Comparison of ENCODE assay signal across 8 cellular contexts in the genomic region with DNA sequence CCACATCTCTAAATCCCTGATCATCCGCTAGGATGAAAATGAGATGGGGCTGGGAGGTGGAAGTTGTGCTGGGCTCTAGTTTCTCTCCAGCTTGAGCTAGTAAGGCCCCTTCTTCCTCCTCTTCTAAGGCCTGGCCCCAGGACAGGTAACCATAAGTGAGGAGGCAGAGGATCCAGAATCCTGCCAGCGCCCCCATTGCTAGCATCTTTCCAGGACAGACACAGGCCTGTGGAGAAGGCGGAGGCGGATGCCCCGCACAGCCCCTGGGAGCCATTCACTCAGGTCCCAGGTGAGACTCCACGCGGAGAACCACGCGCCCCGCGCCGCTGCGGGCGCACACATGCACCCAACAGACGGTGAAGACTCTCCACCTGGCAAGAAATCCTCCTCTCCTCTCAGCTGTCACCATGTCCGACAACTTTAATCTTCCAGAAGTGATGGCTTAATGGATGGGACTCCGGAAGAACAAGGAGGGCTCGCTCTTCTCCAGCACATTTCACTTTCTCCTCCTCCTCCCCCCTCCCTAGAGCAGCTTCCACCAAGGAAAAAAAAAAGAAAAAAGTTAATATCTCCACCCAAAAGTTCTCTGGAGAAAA. TPM values are rescaled to one million over a fixed set of nuclear protein-coding genes. Genes with fewer than 3 reads are reported as not detected.
DNase-seq lines count a peak whose midpoint lies in the region; ATAC-seq and TF ChIP-seq lines count a peak whose summit lies in the region.

No MANE protein-coding gene starts in this region.

- H3K4me1 Mint-ChIP-seq in T-helper 2 cell treated with Interferon-gamma antibody and Interleukin-4, amounts not matched to agents 5 μg/mL and 100 μg/mL, for 36 hours (ENCODE audit: low read depth), result peaks cover 9% of the 10 kb centered on the region

- H3K27me3 ChIP-seq in tibial nerve, result no peaks in the 10 kb centered on the region
- H3K27me3 ChIP-seq in Karpas-422 (ENCODE audit: low read length), result no peaks in the 10 kb centered on the region

- H3K4me2 ChIP-seq in Karpas-422 (ENCODE audit: low read depth, low read length, poor library complexity, severe bottlenecking), result no peak overlapping the region

- H3K27ac Mint-ChIP-seq in T-helper 2 cell treated with Interferon-gamma antibody and Interleukin-4, amounts not matched to agents 5 μg/mL and 100 μg/mL, for 36 hours, result no peak overlapping the region

- no peaks in the 10 kb centered on the region for H3K9me3 Mint-ChIP-seq in T-helper 2 cell treated with Interferon-gamma antibody and Interleukin-4, amounts not matched to agents 5 μg/mL and 100 μg/mL, for 36 hours

- peak overlapping the region; percentile 79 to 80 for H3K4me3 ChIP-seq in cardiac fibroblast (replicated peaks in 1 of 2; ENCODE audit: low read depth in 2 of 2, low read length in 2 of 2)
- H3K4me3 ChIP-seq in tibial nerve, result peak overlapping the region; percentile 51 to 73 (median 56)
- no peak overlapping the region for H3K4me3 ChIP-seq in Karpas-422 (ENCODE audit: low read length)

- no peak overlapping the region for H3K9ac ChIP-seq in Karpas-422 (ENCODE audit: low read length)

- H4K20me1 ChIP-seq in Karpas-422 (ENCODE audit: insufficient read depth, low read depth, low read length), result no peaks in the 10 kb centered on the region

- H3K9me3 ChIP-seq in tibial nerve, result peaks cover 0 to 11% (median 4%) of the 10 kb centered on the region in 4 donors
- H3K9me3 ChIP-seq in Karpas-422 (ENCODE audit: low read length), result no peaks in the 10 kb centered on the region

- H3K9me2 ChIP-seq in Karpas-422 (replicated peaks; ENCODE audit: insufficient read depth, low read length), result no peaks in the 10 kb centered on the region

- 39 to 42% methylated on average over 10 to 13 of the region's 18 CpGs for WGBS in tibial nerve, 2 donors

- TF ChIP-seq CTCF in cardiac fibroblast (IDR thresholded peaks at IDR 0.05; ENCODE audit: low read depth, low read length) (no peak), tibial nerve (IDR thresholded peaks at IDR 0.05) (no peak)

- DNase-seq in T-helper 2 cell treated with Interferon-gamma antibody and Interleukin-4, amounts not matched to agents 5 μg/mL and 100 μg/mL, for 36 hours (ENCODE audit: low spot score), result no peak
- DNase-seq in T-helper 2 cell (no peak), cardiac fibroblast (ENCODE audit: low read depth in 2 of 2) (no peak), left lobe of liver (ENCODE audit: low spot score) (no peak), tibial nerve (ENCODE audit: low spot score in 2 of 2) (no peak), Karpas-422 (no peak), NK-92 (lab: John Stamatoyannopoulos, UW; ENCODE audit: unreplicated experiment) (no peak)

- H3K36me3 ChIP-seq in tibial nerve (no peaks in the 10 kb centered on the region), Karpas-422 (ENCODE audit: insufficient read depth, low read length) (no peaks in the 10 kb centered on the region)

- ATAC-seq in left lobe of liver (peak; percentile 9), HG03432 (IDR thresholded peaks at IDR 0.05; ENCODE audit: unreplicated experiment) (no peak)

- no peak overlapping the region for H2AFZ ChIP-seq in Karpas-422 (ENCODE audit: low read length)

- H3K4me3 Mint-ChIP-seq in T-helper 2 cell treated with Interferon-gamma antibody and Interleukin-4, amounts not matched to agents 5 μg/mL and 100 μg/mL, for 36 hours, result peak overlapping the region; percentile 64

- H3K27ac ChIP-seq in tibial nerve (peak overlapping the region; percentile 68 to 87 (median 73)), Karpas-422 (ENCODE audit: low read length) (no peak overlapping the region)

- H3K27me3 Mint-ChIP-seq in T-helper 2 cell treated with Interferon-gamma antibody and Interleukin-4, amounts not matched to agents 5 μg/mL and 100 μg/mL, for 36 hours (ENCODE audit: low read depth), result peaks cover 68% of the 10 kb centered on the region

- TF ChIP-seq POLR2A in tibial nerve (IDR thresholded peaks at IDR 0.05), result no peak

- H3K4me1 ChIP-seq in tibial nerve (peaks cover 0 to 36% (median 0%) of the 10 kb centered on the region in 4 donors), Karpas-422 (ENCODE audit: low read length) (no peaks in the 10 kb centered on the region)

- no peaks in the 10 kb centered on the region for H3K36me3 Mint-ChIP-seq in T-helper 2 cell treated with Interferon-gamma antibody and Interleukin-4, amounts not matched to agents 5 μg/mL and 100 μg/mL, for 36 hours (ENCODE audit: low read depth)

- H3K79me2 ChIP-seq in Karpas-422 (ENCODE audit: low read length), result no peaks in the 10 kb centered on the region

- TF ChIP-seq EP300 in tibial nerve (IDR thresholded peaks at IDR 0.05), result no peak

RNA-seq across cellular contexts. Expression of a gene that starts 0.8 kb away (rescaled TPM):
- total RNA-seq in left lobe of liver (2.2 TPM), tibial nerve (1 to 10 TPM; 1.8 to 5.5 (median 2.1) TPM)
- not detected in 2 replicates for total RNA-seq in Karpas-422 (2014; rRNA removed; shearing (Covaris generic); ENCODE audit: low replicate concordance)
